ENCODE assay signal across 19 cellular contexts in genomic region chr21:28822064-28822402, GRCh38.
DNase-seq lines count a peak whose midpoint lies in the region; ATAC-seq and TF ChIP-seq lines count a peak whose summit lies in the region.
"Had no signal": no experiment of that assay in that cellular context is flagged by ENCODE, and none has a peak within 500 bp of the region (broad histone marks: within the 10 kb centered on the region; RNA-seq: fewer than 3 reads in every experiment).

No MANE protein-coding gene starts in this region.

- H3K9me3 ChIP-seq in esophagus squamous epithelium, result no peaks in the 10 kb centered on the region
- no peaks in the 10 kb centered on the region for H3K9me3 ChIP-seq in prostate gland
- H3K9me3 ChIP-seq in tibial nerve, result no peaks in the 10 kb centered on the region

- H3K27ac ChIP-seq in esophagus squamous epithelium (peak overlapping the region; percentile 13 to 81 (median 70)), prostate gland (peak overlapping the region; percentile 17 to 57), tibial nerve (peak overlapping the region in 3 of 4 donors; percentile 75 to 89 (median 84))

- TF ChIP-seq CTCF in esophagus squamous epithelium (IDR thresholded peaks at IDR 0.05), result no peak
- TF ChIP-seq CTCF in prostate gland (IDR thresholded peaks at IDR 0.05), result no peak
- TF ChIP-seq CTCF in tibial nerve (IDR thresholded peaks at IDR 0.05), result no peak

- intact Hi-C loops in esophagus squamous epithelium (cut with DNase I), result no loop called here
- intact Hi-C loops in prostate gland (cut with DNase I), result loop anchor here (5.0 kb wide), 2 partner anchors 60 to 70 kb away; no protein-coding TSS in a partner anchor

- TF ChIP-seq EP300 in tibial nerve (IDR thresholded peaks at IDR 0.05), result no peak

- ATAC-seq in SK-N-SH treated with all-trans-retinoic acid at 6 μM for 48 hours, result no peak
- no peak for ATAC-seq in HG02763 (IDR thresholded peaks at IDR 0.05; ENCODE audit: unreplicated experiment)
- ATAC-seq in stimulated activated naive CD8-positive, alpha-beta T cell treated with anti-CD3 and anti-CD28 coated beads, Interleukin-15, Interleukin-2, amounts not matched to agents 100 U/mL and 50 U/mL, for 24 hours, result no peak
- ATAC-seq: K562 had no signal

- no peak for DNase-seq in esophagus squamous epithelium (lab: John Stamatoyannopoulos, UW)
- DNase-seq in prostate gland (ENCODE audit: low spot score), result no peak
- DNase-seq in tibial nerve (ENCODE audit: low spot score in 2 of 2), result no peak
- no peak for DNase-seq in DMS153 (lab: John Stamatoyannopoulos, UW)
- DNase-seq in NCI-H510A (lab: John Stamatoyannopoulos, UW), result no peak
- no peak for DNase-seq in stimulated activated naive CD8-positive, alpha-beta T cell treated with anti-CD3 and anti-CD28 coated beads, Interleukin-15, Interleukin-2, amounts not matched to agents 100 U/mL and 50 U/mL, for 24 hours
- DNase-seq: ACHN, AML-193, COR-L47, GOT3, MV-4-11, NCI-H1417, NCI-H187 treated with DMSO at 0.1 percent for 48 hours, NCI-H2171 treated with DMSO at 0.1 percent for 48 hours, NCI-H446 treated with DMSO at 0.1 percent for 48 hours, NCI-H774 had no signal

- H3K4me3 ChIP-seq in esophagus squamous epithelium (no peak overlapping the region), prostate gland (no peak overlapping the region), tibial nerve (no peak overlapping the region)
- H3K4me3 ChIP-seq: K562 had no signal

- H3K36me3 ChIP-seq in esophagus squamous epithelium, result no peaks in the 10 kb centered on the region
- no peaks in the 10 kb centered on the region for H3K36me3 ChIP-seq in prostate gland
- peaks cover 0 to 11% (median 0%) of the 10 kb centered on the region in 3 donors for H3K36me3 ChIP-seq in tibial nerve

- TF ChIP-seq POLR2A in esophagus squamous epithelium (IDR thresholded peaks at IDR 0.05) (no peak), prostate gland (IDR thresholded peaks at IDR 0.05) (no peak), tibial nerve (IDR thresholded peaks at IDR 0.05) (no peak)

- H3K27me3 ChIP-seq in esophagus squamous epithelium (no peaks in the 10 kb centered on the region), prostate gland (replicated peaks; ENCODE audit: insufficient read depth) (no peaks in the 10 kb centered on the region), tibial nerve (no peaks in the 10 kb centered on the region)

- peaks cover 0 to 30% (median 0%) of the 10 kb centered on the region in 3 donors for H3K4me1 ChIP-seq in esophagus squamous epithelium
- H3K4me1 ChIP-seq in prostate gland (replicated peaks), result peaks cover 4% of the 10 kb centered on the region
- H3K4me1 ChIP-seq in tibial nerve, result peaks cover 0 to 39% (median 12%) of the 10 kb centered on the region in 4 donors

TF ChIP-seq in SK-N-SH treated with all-trans-retinoic acid at 6 μM for 48 hours, 23 proteins besides CTCF, POLR2A, EP300 and RAD21:
- TF ChIP-seq TCF4 (CRISPR knock-in tag; IDR thresholded peaks at IDR 0.05; ENCODE audit: borderline replicate concordance) (0 out of 2 replicates have a peak, but pooled peaks have one; percentile 5), TSHZ2 (CRISPR knock-in tag; IDR thresholded peaks at IDR 0.05) (peak; percentile 49; the same call in 1 of the 2 replicates), OSR1 (CRISPR knock-in tag; IDR thresholded peaks at IDR 0.05) (no peak), ISL1 (CRISPR knock-in tag; IDR thresholded peaks at IDR 0.05) (peak; percentile 5)
TF ChIP-seq in SK-N-SH treated with all-trans-retinoic acid at 6 μM for 48 hours: peak in this region for 3.
